4 cellular contexts compared by ENCODE assay signal in genomic region chr20:37454636-37455035, GRCh38.
"Had no signal": no experiment of that assay in that cellular context is flagged by ENCODE, and none has a peak within 500 bp of the region (broad histone marks: within the 10 kb centered on the region; RNA-seq: fewer than 3 reads in every experiment).

No MANE protein-coding gene starts in this region.

- H3K4me3 ChIP-seq: K562 had no signal

- ATAC-seq: HepG2, K562 had no signal

- H3K27ac ChIP-seq: HL-60, KMS-11 had no signal
